26 cellular contexts compared by ENCODE assay signal in genomic region chr7:18003286-18003685, GRCh38. TPM values are rescaled to one million over a fixed set of nuclear protein-coding genes. Genes with fewer than 3 reads are reported as not detected.
"Had no signal": no experiment of that assay in that cellular context is flagged by ENCODE, and none has a peak within 500 bp of the region (broad histone marks: within the 10 kb centered on the region; RNA-seq: fewer than 3 reads in every experiment).

No MANE protein-coding gene starts in this region.

- FAIRE-seq: frontal cortex had no signal

- H3K27me3 ChIP-seq: heart left ventricle, right lobe of liver, suprapubic skin, thyroid gland, uterus had no signal

- H3K4me3 ChIP-seq: heart left ventricle, psoas muscle, right lobe of liver, suprapubic skin, thyroid gland, uterus had no signal

- H3K27ac ChIP-seq: heart left ventricle, parathyroid adenoma, psoas muscle, right lobe of liver, suprapubic skin, thyroid gland, uterus had no signal

- DNase-seq: effector CD4-positive, alpha-beta T cell; heart left ventricle; hippocampal formation; left colon; naive thymus-derived CD4-positive, alpha-beta T cell; nephron progenitor cell; psoas muscle; retina; right lobe of liver; stimulated activated CD4-positive, alpha-beta T cell treated with anti-CD3 and anti-CD28 coated beads, Interleukin-4, amount 100 ng/mL, for 1 hour; stimulated activated CD8-positive, alpha-beta memory T cell treated with anti-CD3 and anti-CD28 coated beads, Interleukin-4, amount 100 ng/mL, for 48 hours; stimulated activated naive CD8-positive, alpha-beta T cell treated with anti-CD3 and anti-CD28 coated beads, Interleukin-15, Interleukin-2, amounts not matched to agents 100 U/mL and 50 U/mL, for 24 hours; thyroid gland; uterus had no signal

- H3K36me3 ChIP-seq: heart left ventricle, right lobe of liver, suprapubic skin, thyroid gland had no signal

- H3K4me1 ChIP-seq: heart left ventricle, parathyroid adenoma, psoas muscle, right lobe of liver, suprapubic skin, thyroid gland, uterus had no signal

- H3K9me3 ChIP-seq: psoas muscle, suprapubic skin, thyroid gland, uterus had no signal

RNA-seq across cellular contexts. Expression of gene PRPS1L1, which starts 24.4 kb away (rescaled TPM):
- total RNA-seq: dermis microvascular lymphatic vessel endothelial cell; esophagus mucosa; fibroblast of lung; frontal cortex; glomerular endothelial cell; heart left ventricle; kidney epithelial cell; left colon; liver; lung microvascular endothelial cell; mesenteric fat pad; naive thymus-derived CD4-positive, alpha-beta T cell; omental fat pad; psoas muscle; right lobe of liver; thyroid gland; uterus had no signal
- polyA plus RNA-seq: fibroblast of lung; heart left ventricle; liver; naive thymus-derived CD4-positive, alpha-beta T cell; psoas muscle had no signal
